In the genomic region with DNA sequence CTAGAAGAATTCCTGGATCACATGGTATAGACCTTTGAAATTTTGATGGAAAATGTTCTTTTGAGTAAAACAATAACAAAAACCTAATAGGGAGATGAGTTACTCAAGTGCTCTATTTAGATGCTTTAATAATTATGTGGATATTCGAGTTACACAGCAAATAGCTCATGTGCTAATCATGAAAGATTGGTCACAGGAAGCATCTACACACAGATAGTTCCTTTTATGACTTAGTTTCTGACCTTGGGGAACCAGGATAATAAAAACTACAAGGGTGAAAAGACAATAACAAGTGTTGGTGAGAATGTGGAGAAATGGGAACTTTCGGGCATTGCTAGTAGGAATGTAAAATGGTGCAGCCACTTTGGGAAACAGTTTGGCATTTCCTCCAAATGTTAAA, we compare ENCODE assay signal across 16 cellular contexts. TPM values are rescaled to one million over a fixed set of nuclear protein-coding genes. Genes with fewer than 3 reads are reported as not detected.
DNase-seq lines count a peak whose midpoint lies in the region; ATAC-seq and TF ChIP-seq lines count a peak whose summit lies in the region.
"Had no signal": no experiment of that assay in that cellular context is flagged by ENCODE, and none has a peak within 500 bp of the region (broad histone marks: within the 10 kb centered on the region; RNA-seq: fewer than 3 reads in every experiment).

No MANE protein-coding gene starts in this region.

- no peak for ATAC-seq in CD8-positive, alpha-beta T cell
- ATAC-seq in psoas muscle (peak in 2 of 4 donors; percentile 41 to 44), SK-N-SH treated with all-trans-retinoic acid at 6 μM for 48 hours (no peak)
- ATAC-seq: Right ventricle myocardium inferior had no signal

- no peak overlapping the region for H3K27ac ChIP-seq in CD8-positive, alpha-beta T cell (ENCODE audit: low read depth, low read length)
- H3K27ac ChIP-seq in psoas muscle = peak overlapping the region; percentile 26

- DNase-seq in CD8-positive, alpha-beta T cell = no peak
- DNase-seq in ELR (ENCODE audit: low read depth) (peak; percentile 27), amniotic epithelial cell (ENCODE audit: low read depth) (peak; percentile 34), psoas muscle (no peak), NCI-H1930 (lab: John Stamatoyannopoulos, UW) (no peak), NCI-H146 treated with DMSO at 0.1 percent for 48 hours (lab: John Stamatoyannopoulos, UW; ENCODE audit: unreplicated experiment) (no peak)
- DNase-seq: CD4-positive, alpha-beta T cell; DND-41; MM.1S; NCI-H1105; NCI-H187; NCI-H446 treated with DMSO at 0.1 percent for 48 hours; NCI-H774 had no signal

- H3K9me3 Mint-ChIP-seq in CD8-positive, alpha-beta T cell = no peaks in the 10 kb centered on the region
- H3K9me3 Mint-ChIP-seq: CD4-positive, alpha-beta T cell had no signal

- peaks cover 37% of the 10 kb centered on the region for H3K4me1 Mint-ChIP-seq in CD8-positive, alpha-beta T cell (ENCODE audit: low read depth)

- CTCF ChIA-PET in CD8-positive, alpha-beta T cell (lab: Charles Lee) = interaction anchor here (3.2 kb wide), 1 partner anchor 22 kb away, joined by 16 read pairs; no protein-coding TSS in a partner anchor

- TF ChIP-seq CTCF in CD8-positive, alpha-beta T cell (IDR thresholded peaks at IDR 0.05) = no peak
- TF ChIP-seq CTCF in psoas muscle (IDR thresholded peaks at IDR 0.05) = no peak

- no peak overlapping the region for H3K4me3 Mint-ChIP-seq in CD8-positive, alpha-beta T cell
- H3K4me3 Mint-ChIP-seq: B cell; CD4-positive, alpha-beta T cell had no signal

- peak overlapping the region; percentile 13 for H3K27ac Mint-ChIP-seq in CD8-positive, alpha-beta T cell
- H3K27ac Mint-ChIP-seq: B cell; CD4-positive, alpha-beta T cell had no signal

- intact Hi-C loops in CD8-positive, alpha-beta T cell (cut with DNase I, micrococcal nuclease) = no loop called here
- intact Hi-C loops in psoas muscle (cut with DNase I) = no loop called here

- 77 to 84% (median 81%) methylated on average over 2 of the region's 2 CpGs for WGBS in psoas muscle, 3 donors

- peaks cover 67% of the 10 kb centered on the region for H3K36me3 Mint-ChIP-seq in CD8-positive, alpha-beta T cell

- no peaks in the 10 kb centered on the region for H3K27me3 Mint-ChIP-seq in CD8-positive, alpha-beta T cell (ENCODE audit: low read depth)
- H3K27me3 Mint-ChIP-seq: B cell; CD4-positive, alpha-beta T cell had no signal

- H3K9me3 ChIP-seq in CD8-positive, alpha-beta T cell (ENCODE audit: low read length) = no peaks in the 10 kb centered on the region
- H3K9me3 ChIP-seq in psoas muscle = no peaks in the 10 kb centered on the region

- no peak overlapping the region for H3K4me3 ChIP-seq in CD8-positive, alpha-beta T cell (ENCODE audit: low read depth, low read length)
- no peak overlapping the region for H3K4me3 ChIP-seq in psoas muscle

- H3K36me3 ChIP-seq in CD8-positive, alpha-beta T cell (ENCODE audit: insufficient read depth, low read length) = peaks cover 14% of the 10 kb centered on the region
- H3K36me3 ChIP-seq in psoas muscle (ENCODE audit: insufficient read depth in 1 of 2, low read depth in 1 of 2) = peaks cover 3 to 43% of the 10 kb centered on the region in 2 donors

- POLR2A ChIA-PET in CD8-positive, alpha-beta T cell (lab: Charles Lee) = interaction anchor here (0.6 kb wide), 1 partner anchor 46 kb away, joined by 3 read pairs; no protein-coding TSS in a partner anchor

- no peaks in the 10 kb centered on the region for H3K27me3 ChIP-seq in CD8-positive, alpha-beta T cell (ENCODE audit: insufficient read depth, low read length)
- no peaks in the 10 kb centered on the region for H3K27me3 ChIP-seq in psoas muscle (ENCODE audit: insufficient read depth in 3 of 3, low read length in 2 of 3)

- H3K4me1 ChIP-seq in CD8-positive, alpha-beta T cell (ENCODE audit: insufficient read depth, low read length) = no peaks in the 10 kb centered on the region
- peaks cover 34% of the 10 kb centered on the region for H3K4me1 ChIP-seq in psoas muscle

TF ChIP-seq in SK-N-SH treated with all-trans-retinoic acid at 6 μM for 48 hours, 23 proteins besides CTCF, POLR2A, EP300 and RAD21 (continues in another document):
- TF ChIP-seq, protein P1, sequence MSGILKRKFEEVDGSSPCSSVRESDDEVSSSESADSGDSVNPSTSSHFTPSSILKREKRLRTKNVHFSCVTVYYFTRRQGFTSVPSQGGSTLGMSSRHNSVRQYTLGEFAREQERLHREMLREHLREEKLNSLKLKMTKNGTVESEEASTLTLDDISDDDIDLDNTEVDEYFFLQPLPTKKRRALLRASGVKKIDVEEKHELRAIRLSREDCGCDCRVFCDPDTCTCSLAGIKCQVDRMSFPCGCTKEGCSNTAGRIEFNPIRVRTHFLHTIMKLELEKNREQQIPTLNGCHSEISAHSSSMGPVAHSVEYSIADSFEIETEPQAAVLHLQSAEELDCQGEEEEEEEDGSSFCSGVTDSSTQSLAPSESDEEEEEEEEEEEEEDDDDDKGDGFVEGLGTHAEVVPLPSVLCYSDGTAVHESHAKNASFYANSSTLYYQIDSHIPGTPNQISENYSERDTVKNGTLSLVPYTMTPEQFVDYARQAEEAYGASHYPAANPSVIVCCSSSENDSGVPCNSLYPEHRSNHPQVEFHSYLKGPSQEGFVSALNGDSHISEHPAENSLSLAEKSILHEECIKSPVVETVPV (CRISPR knock-in tag; IDR thresholded peaks at IDR 0.05) = no peak
- no peak for TF ChIP-seq CSDC2 (CRISPR knock-in tag; IDR thresholded peaks at IDR 0.05)
- no peak for TF ChIP-seq PPARA (CRISPR knock-in tag; IDR thresholded peaks at IDR 0.05; ENCODE audit: borderline replicate concordance)
- TF ChIP-seq TOX (CRISPR knock-in tag; IDR thresholded peaks at IDR 0.05; ENCODE audit: borderline replicate concordance) = no peak
- no peak for TF ChIP-seq ZFP3 (CRISPR knock-in tag; IDR thresholded peaks at IDR 0.05)
- TF ChIP-seq ZNF565 (CRISPR knock-in tag; conservative IDR thresholded peaks at IDR 0.05; ENCODE audit: low read depth) = no peak
- no peak for TF ChIP-seq BACH2 (CRISPR knock-in tag; IDR thresholded peaks at IDR 0.05; ENCODE audit: borderline replicate concordance)
- TF ChIP-seq, protein P2, sequence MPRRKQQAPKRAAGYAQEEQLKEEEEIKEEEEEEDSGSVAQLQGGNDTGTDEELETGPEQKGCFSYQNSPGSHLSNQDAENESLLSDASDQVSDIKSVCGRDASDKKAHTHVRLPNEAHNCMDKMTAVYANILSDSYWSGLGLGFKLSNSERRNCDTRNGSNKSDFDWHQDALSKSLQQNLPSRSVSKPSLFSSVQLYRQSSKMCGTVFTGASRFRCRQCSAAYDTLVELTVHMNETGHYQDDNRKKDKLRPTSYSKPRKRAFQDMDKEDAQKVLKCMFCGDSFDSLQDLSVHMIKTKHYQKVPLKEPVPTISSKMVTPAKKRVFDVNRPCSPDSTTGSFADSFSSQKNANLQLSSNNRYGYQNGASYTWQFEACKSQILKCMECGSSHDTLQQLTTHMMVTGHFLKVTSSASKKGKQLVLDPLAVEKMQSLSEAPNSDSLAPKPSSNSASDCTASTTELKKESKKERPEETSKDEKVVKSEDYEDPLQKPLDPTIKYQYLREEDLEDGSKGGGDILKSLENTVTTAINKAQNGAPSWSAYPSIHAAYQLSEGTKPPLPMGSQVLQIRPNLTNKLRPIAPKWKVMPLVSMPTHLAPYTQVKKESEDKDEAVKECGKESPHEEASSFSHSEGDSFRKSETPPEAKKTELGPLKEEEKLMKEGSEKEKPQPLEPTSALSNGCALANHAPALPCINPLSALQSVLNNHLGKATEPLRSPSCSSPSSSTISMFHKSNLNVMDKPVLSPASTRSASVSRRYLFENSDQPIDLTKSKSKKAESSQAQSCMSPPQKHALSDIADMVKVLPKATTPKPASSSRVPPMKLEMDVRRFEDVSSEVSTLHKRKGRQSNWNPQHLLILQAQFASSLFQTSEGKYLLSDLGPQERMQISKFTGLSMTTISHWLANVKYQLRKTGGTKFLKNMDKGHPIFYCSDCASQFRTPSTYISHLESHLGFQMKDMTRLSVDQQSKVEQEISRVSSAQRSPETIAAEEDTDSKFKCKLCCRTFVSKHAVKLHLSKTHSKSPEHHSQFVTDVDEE (CRISPR knock-in tag; IDR thresholded peaks at IDR 0.05) = no peak
- TF ChIP-seq ZNF70 (CRISPR knock-in tag; IDR thresholded peaks at IDR 0.05) = no peak
- no peak for TF ChIP-seq OSR1 (CRISPR knock-in tag; IDR thresholded peaks at IDR 0.05)
- no peak for TF ChIP-seq ZFP30 (CRISPR knock-in tag; IDR thresholded peaks at IDR 0.05)
- no peak for TF ChIP-seq GLIS3 (CRISPR knock-in tag; IDR thresholded peaks at IDR 0.05)
- TF ChIP-seq ISL1 (CRISPR knock-in tag; IDR thresholded peaks at IDR 0.05) = no peak
- TF ChIP-seq, protein P3, sequence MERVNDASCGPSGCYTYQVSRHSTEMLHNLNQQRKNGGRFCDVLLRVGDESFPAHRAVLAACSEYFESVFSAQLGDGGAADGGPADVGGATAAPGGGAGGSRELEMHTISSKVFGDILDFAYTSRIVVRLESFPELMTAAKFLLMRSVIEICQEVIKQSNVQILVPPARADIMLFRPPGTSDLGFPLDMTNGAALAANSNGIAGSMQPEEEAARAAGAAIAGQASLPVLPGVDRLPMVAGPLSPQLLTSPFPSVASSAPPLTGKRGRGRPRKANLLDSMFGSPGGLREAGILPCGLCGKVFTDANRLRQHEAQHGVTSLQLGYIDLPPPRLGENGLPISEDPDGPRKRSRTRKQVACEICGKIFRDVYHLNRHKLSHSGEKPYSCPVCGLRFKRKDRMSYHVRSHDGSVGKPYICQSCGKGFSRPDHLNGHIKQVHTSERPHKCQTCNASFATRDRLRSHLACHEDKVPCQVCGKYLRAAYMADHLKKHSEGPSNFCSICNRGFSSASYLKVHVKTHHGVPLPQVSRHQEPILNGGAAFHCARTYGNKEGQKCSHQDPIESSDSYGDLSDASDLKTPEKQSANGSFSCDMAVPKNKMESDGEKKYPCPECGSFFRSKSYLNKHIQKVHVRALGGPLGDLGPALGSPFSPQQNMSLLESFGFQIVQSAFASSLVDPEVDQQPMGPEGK (CRISPR knock-in tag; IDR thresholded peaks at IDR 0.05; ENCODE audit: borderline replicate concordance) = no peak
- no peak for TF ChIP-seq ESRRG (CRISPR knock-in tag; IDR thresholded peaks at IDR 0.05)
- no peak for TF ChIP-seq SNAI2 (CRISPR knock-in tag; IDR thresholded peaks at IDR 0.05)
- TF ChIP-seq TCF4 (CRISPR knock-in tag; IDR thresholded peaks at IDR 0.05; ENCODE audit: borderline replicate concordance) = no peak

RNA-seq across cellular contexts. Expression of a gene that starts 19.7 kb away (rescaled TPM):
- total RNA-seq in CD8-positive, alpha-beta T cell = 100 to 1,000 TPM; 108 to 112 TPM
- 10 to 100 TPM; 45.2 to 78.1 (median 57.5) TPM for total RNA-seq in psoas muscle
- 100 to 1,000 TPM in 2 of 3 donors, 10 to 100 TPM in 1; 57.1 to 165 (median 103) TPM for polyA plus RNA-seq in psoas muscle

Comparison
In these comparisons a context has a peak if more than half of its experiments do, and no peak if none do; other contexts are left out.
1. DNase-seq: peak in ELR (single experiment) and amniotic epithelial cell (single experiment); none in CD8-positive, alpha-beta T cell (0 of 7), psoas muscle (0 of 2), NCI-H1930 (0 of 2) and NCI-H146 treated with DMSO at 0.1 percent for 48 hours (single experiment).